ENCODE assay signal across 9 cellular contexts in the genomic region with DNA sequence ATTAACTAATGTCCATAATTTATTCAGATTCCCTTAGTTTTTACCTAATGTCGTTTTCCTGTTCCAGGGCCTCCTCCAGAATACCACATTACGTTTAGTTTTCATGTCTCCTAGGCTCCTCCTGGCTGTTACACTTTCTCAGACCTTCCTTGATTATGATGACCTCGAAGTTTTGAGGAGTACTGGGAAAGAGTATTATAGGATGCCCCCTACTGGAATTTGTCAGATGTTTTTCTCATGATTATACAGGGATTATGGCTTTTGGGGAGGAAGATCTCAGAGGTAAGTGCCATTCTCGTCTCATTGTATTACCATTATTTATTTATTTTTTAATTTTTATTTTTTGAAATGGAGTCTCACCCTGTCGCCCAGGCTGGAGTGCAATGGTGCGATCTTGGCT. TPM values are rescaled to one million over a fixed set of nuclear protein-coding genes. Genes with fewer than 3 reads are reported as not detected.
DNase-seq lines count a peak whose midpoint lies in the region; ATAC-seq, FAIRE-seq and TF ChIP-seq lines count a peak whose summit lies in the region.
"Had no signal": no experiment of that assay in that cellular context is flagged by ENCODE, and none has a peak within 500 bp of the region (broad histone marks: within the 10 kb centered on the region; RNA-seq: fewer than 3 reads in every experiment).

No MANE protein-coding gene starts in this region.

- H3K9me2 ChIP-seq in GM23338 (ENCODE audit: insufficient read depth), result no peaks in the 10 kb centered on the region

- in situ Hi-C loops in Panc1 (cut with HindIII; ENCODE audit: low pct_unique_long_range_greater_than_20kb, low sequenced_read_pairs), result no loop called here

- TF ChIP-seq CTCF in A549 (IDR thresholded peaks at IDR 0.05) (peak; percentile 52), GM23338 (conservative IDR thresholded peaks at IDR 0.05; ENCODE audit: low read depth in 2 of 2) (peak; percentile 62), Panc1 (IDR thresholded peaks at IDR 0.05) (peak; percentile 40; the same call in 1 of the 2 replicates)

- ATAC-seq in A549 (peak; percentile 63 to 91; a peak in 4 of 6 replicates), GM23338 (peak; percentile 76), Panc1 (no peak), sciatic nerve (peak; percentile 72), HG02870 (IDR thresholded peaks at IDR 0.05; ENCODE audit: unreplicated experiment) (no peak), HG02973 (IDR thresholded peaks at IDR 0.05; ENCODE audit: unreplicated experiment) (no peak)

- no peaks in the 10 kb centered on the region for H4K20me1 ChIP-seq in GM23338 (replicated peaks; ENCODE audit: insufficient read depth)

- BruUV-seq in Panc1 (replicated peaks; lab: Mats Ljungman, UMichigan), result no TSS peak

- POLR2A ChIA-PET in A549 (lab: Yijun Ruan, JAX), result interaction anchor here (1.0 kb wide), 1 partner anchor 24 kb away, joined by 3 read pairs; a partner anchor contains a TSS
- POLR2A ChIA-PET in Panc1 (lab: Charles Lee), result no interaction called here

- H3K4me2 ChIP-seq in A549 (no peak overlapping the region), GM23338 (no peak overlapping the region)

- peak; percentile 55 to 65 for TF ChIP-seq RAD21 in A549 (conservative IDR thresholded peaks at IDR 0.05 in 1 of 2, IDR thresholded peaks at IDR 0.05 in 1 of 2)

- no peak overlapping the region for H3K4me3 Mint-ChIP-seq in GM23338

- peaks cover 2% of the 10 kb centered on the region for H3K27me3 Mint-ChIP-seq in GM23338 (ENCODE audit: insufficient read depth, low read depth, poor library complexity)

- H3K9me3 Mint-ChIP-seq in GM23338, result no peaks in the 10 kb centered on the region; the same call in 2 of the 3 replicates

- H3K27ac ChIP-seq in A549 (no peak overlapping the region), GM23338 (ENCODE audit: low read depth) (no peak overlapping the region), Panc1 (ENCODE audit: low read length) (no peak overlapping the region)
- no peak overlapping the region for H3K27ac ChIP-seq in effector memory CD4-positive, alpha-beta T cell (ENCODE audit: insufficient read depth, low read length, poor library complexity, severe bottlenecking)

- WGBS in A549 (ENCODE audit: missing lambda C conversion rate), result 22% methylated on average over 6 of the region's 6 CpGs

- DNase-seq in A549 (ENCODE audit: low read depth in 1 of 2, low spot score in 1 of 2) (peak; percentile 52 to 69), GM23338 (ENCODE audit: low spot score) (peak; percentile 70), Panc1 (ENCODE audit: low read depth, low spot score) (no peak), fibroblast of peridontal ligament (ENCODE audit: extremely low read depth) (peak; percentile 62), sciatic nerve (ENCODE audit: low spot score) (no peak)
- no peak for DNase-seq in effector memory CD4-positive, alpha-beta T cell

- no peak overlapping the region for H3K27ac Mint-ChIP-seq in GM23338

- FAIRE-seq in A549 (lab: Jason Lieb, UNC), result peak; percentile 78
- FAIRE-seq: GM18507 had no signal

- H3K27me3 ChIP-seq in GM23338 (ENCODE audit: insufficient read depth), result no peaks in the 10 kb centered on the region
- H3K27me3 ChIP-seq in Panc1 (ENCODE audit: control insufficient read depth, insufficient read depth, low read length), result no peaks in the 10 kb centered on the region
- H3K27me3 ChIP-seq in effector memory CD4-positive, alpha-beta T cell (replicated peaks; ENCODE audit: control insufficient read depth, insufficient read depth, low read length, poor library complexity, severe bottlenecking), result no peaks in the 10 kb centered on the region

- CTCF ChIA-PET in A549 (lab: Yijun Ruan, JAX), result interaction anchor here (0.6 to 2.1 kb wide), 9 partner anchors 12 to 320 kb away, joined by 3 to 7 read pairs (median 4); a partner anchor contains a TSS
- CTCF ChIA-PET in Panc1 (lab: Charles Lee), result no interaction called here

- intact Hi-C loops in Panc1 (cut with micrococcal nuclease; ENCODE audit: unreplicated experiment), result no loop called here
- intact Hi-C loops in sciatic nerve (cut with DNase I), result no loop called here

- H3K36me3 Mint-ChIP-seq in GM23338 (ENCODE audit: low read depth), result no peaks in the 10 kb centered on the region; the same call in 2 of the 3 replicates

- no peaks in the 10 kb centered on the region for H3F3A ChIP-seq in GM23338 (replicated peaks; ENCODE audit: low read depth)

- H3K9me3 ChIP-seq in A549 (no peaks in the 10 kb centered on the region), Panc1 (ENCODE audit: control insufficient read depth, insufficient read depth, low read depth, low read length) (no peaks in the 10 kb centered on the region)
- no peaks in the 10 kb centered on the region for H3K9me3 ChIP-seq in effector memory CD4-positive, alpha-beta T cell (ENCODE audit: control insufficient read depth, low read length)

- no peak overlapping the region for H2AFZ ChIP-seq in GM23338

- H3K36me3 ChIP-seq in GM23338 (ENCODE audit: insufficient read depth) (no peaks in the 10 kb centered on the region), Panc1 (ENCODE audit: control insufficient read depth, insufficient read depth, low read length) (no peaks in the 10 kb centered on the region)
- no peaks in the 10 kb centered on the region for H3K36me3 ChIP-seq in effector memory CD4-positive, alpha-beta T cell (ENCODE audit: control insufficient read depth, insufficient read depth, low read length)

- H3K4me3 ChIP-seq in A549 (no peak overlapping the region), GM23338 (no peak overlapping the region), Panc1 (ENCODE audit: low read depth in 2 of 2, low read length in 2 of 2) (no peak overlapping the region)
- no peak overlapping the region for H3K4me3 ChIP-seq in effector memory CD4-positive, alpha-beta T cell (ENCODE audit: insufficient read depth, low read depth, low read length, poor library complexity, severe bottlenecking)

- no peak for TF ChIP-seq POLR2A in A549 (IDR thresholded peaks at IDR 0.05; ENCODE audit: low read length)

- H3K4me1 ChIP-seq in A549, result no peaks in the 10 kb centered on the region
- H3K4me1 ChIP-seq in GM23338 (ENCODE audit: insufficient read depth), result no peaks in the 10 kb centered on the region
- H3K4me1 ChIP-seq in Panc1 (ENCODE audit: control insufficient read depth, insufficient read depth, low read length), result no peaks in the 10 kb centered on the region
- no peaks in the 10 kb centered on the region for H3K4me1 ChIP-seq in effector memory CD4-positive, alpha-beta T cell (ENCODE audit: control insufficient read depth, insufficient read depth, low read length, poor library complexity, severe bottlenecking)

- H3K79me2 ChIP-seq in GM23338 (replicated peaks; ENCODE audit: insufficient read depth), result no peaks in the 10 kb centered on the region

- H3K4me1 Mint-ChIP-seq in GM23338, result peaks cover 8% of the 10 kb centered on the region; the same call in 2 of the 3 replicates

- TF ChIP-seq EP300 in A549 (IDR thresholded peaks at IDR 0.05), result no peak

TF ChIP-seq in A549, 52 proteins besides CTCF, POLR2A, EP300 and RAD21:
- no peak for TF ChIP-seq RCOR1 (IDR thresholded peaks at IDR 0.05; ENCODE audit: low read depth, low read length)
- no peak for TF ChIP-seq CBX2 (IDR thresholded peaks at IDR 0.05; ENCODE audit: borderline replicate concordance, low read depth)
- TF ChIP-seq TFCP2L1 (CRISPR knock-in tag; IDR thresholded peaks at IDR 0.05), result no peak
- peak; percentile 30; the same call in 1 of the 3 replicates for TF ChIP-seq SMC3 (IDR thresholded peaks at IDR 0.05)
- peak; percentile 43 for TF ChIP-seq MAFK (IDR thresholded peaks at IDR 0.05; ENCODE audit: partially characterized antibody)
- no peak for TF ChIP-seq RARB (CRISPR knock-in tag; IDR thresholded peaks at IDR 0.05)

TF ChIP-seq in GM23338, 12 proteins besides CTCF, POLR2A, EP300 and RAD21 (continues in another document):
- TF ChIP-seq ZNF114 (CRISPR knock-in tag; IDR thresholded peaks at IDR 0.05) (no peak), CREB1 (CRISPR knock-in tag; IDR thresholded peaks at IDR 0.05; ENCODE audit: low read depth) (no peak), ZNF331 (CRISPR knock-in tag; IDR thresholded peaks at IDR 0.05; ENCODE audit: low read depth) (no peak)

RNA-seq across cellular contexts. Expression of a gene that starts 17.7 kb away (rescaled TPM):
- polyA plus RNA-seq in A549 (2011; rRNA removed) (107 and 109 TPM in 2 replicates), A549 (2017; fragmentation: RNase III; extraction: RNeasy Plus Mini Kit Qiagen cat#74134 plus additional on column Dnase treatment) (61.2 to 76.2 TPM (median 65.5 TPM) in 3 replicates), GM23338 (2016; fragmentation: Nextera tagmentation; extraction: Ambion mirVana) (4.9 and 5.1 TPM in 2 replicates)
- 24.7 and 35.9 TPM in 2 replicates for polyA plus RNA-seq in A549 (2012; cell fraction: cytosol; rRNA removed)
- polyA plus RNA-seq in A549 (2012; cell fraction: nucleus; rRNA removed), result 43.1 and 64.1 TPM in 2 replicates
- 51.9 and 53.4 TPM in 2 replicates for polyA minus RNA-seq in A549 (2011; rRNA and poly(A)+ RNA removed)
- 5.0 and 9.7 TPM in 2 replicates for total RNA-seq in GM23338 (2014; rRNA removed; shearing (Covaris generic))
- total RNA-seq in Panc1 (2021; ENCODE audit: unreplicated experiment) (1.8 TPM), sciatic nerve (662 TPM)
- polyA plus RNA-seq in Panc1 (2012; ENCODE audit: insufficient read length), result 1.4 TPM

RNA-seq across cellular contexts. Expression of a gene that starts 24.6 kb away (rescaled TPM):
- polyA plus RNA-seq in A549 (2011; rRNA removed) (52.0 and 53.4 TPM in 2 replicates), A549 (2017; fragmentation: RNase III; extraction: RNeasy Plus Mini Kit Qiagen cat#74134 plus additional on column Dnase treatment) (27.4 to 43.0 TPM (median 42.8 TPM) in 3 replicates), GM23338 (2016; fragmentation: Nextera tagmentation; extraction: Ambion mirVana) (21.4 and 22.7 TPM in 2 replicates)
- 30.7 and 41.5 TPM in 2 replicates for polyA plus RNA-seq in A549 (2012; cell fraction: cytosol; rRNA removed)
- 32.5 and 43.6 TPM in 2 replicates for polyA plus RNA-seq in A549 (2012; cell fraction: nucleus; rRNA removed)
- 56.4 and 58.2 TPM in 2 replicates for polyA minus RNA-seq in A549 (2011; rRNA and poly(A)+ RNA removed)
- total RNA-seq in GM23338 (2014; rRNA removed; shearing (Covaris generic)), result 45.3 and 51.5 TPM in 2 replicates
- total RNA-seq in Panc1 (2021; ENCODE audit: unreplicated experiment) (54.3 TPM), sciatic nerve (34.7 TPM)
- 42.6 TPM for polyA plus RNA-seq in Panc1 (2012; ENCODE audit: insufficient read length)

RNA-seq across cellular contexts. Expression of a gene that starts 49.4 kb away (rescaled TPM):
- polyA plus RNA-seq in A549 (2011; rRNA removed) (36.0 and 57.8 TPM in 2 replicates), A549 (2017; fragmentation: RNase III; extraction: RNeasy Plus Mini Kit Qiagen cat#74134 plus additional on column Dnase treatment) (24.8 to 40.4 TPM (median 31.4 TPM) in 3 replicates), GM23338 (2016; fragmentation: Nextera tagmentation; extraction: Ambion mirVana) (5.9 and 6.4 TPM in 2 replicates)
- 18.5 and 25.0 TPM in 2 replicates for polyA plus RNA-seq in A549 (2012; cell fraction: cytosol; rRNA removed)
- polyA plus RNA-seq in A549 (2012; cell fraction: nucleus; rRNA removed), result 52.6 and 57.7 TPM in 2 replicates
- polyA minus RNA-seq in A549 (2011; rRNA and poly(A)+ RNA removed), result 30.6 and 32.9 TPM in 2 replicates
- total RNA-seq in GM23338 (2014; rRNA removed; shearing (Covaris generic)), result 6.1 and 8.8 TPM in 2 replicates
- total RNA-seq in Panc1 (2021; ENCODE audit: unreplicated experiment) (1.3 TPM), sciatic nerve (628 TPM)
- 1.8 TPM for polyA plus RNA-seq in Panc1 (2012; ENCODE audit: insufficient read length)

Comparison
In these comparisons a context has a peak if more than half of its experiments do, and no peak if none do; other contexts are left out.
1. ATAC-seq: peak in A549 (2 of 2), GM23338 (single experiment) and sciatic nerve (single experiment); none in Panc1 (single experiment), HG02870 (single experiment) and HG02973 (single experiment).
2. DNase-seq: peak in A549 (2 of 2), GM23338 (single experiment) and fibroblast of peridontal ligament (single experiment); none in Panc1 (single experiment), sciatic nerve (single experiment) and effector memory CD4-positive, alpha-beta T cell (0 of 3).
3. RNA of a gene that starts 17.7 kb away (total RNA-seq): 662 TPM in sciatic nerve (single experiment); 5.0 to 9.7 TPM in GM23338 and 1.8 TPM in Panc1 (single experiment); every median in the first group is over 10 times any median in the second.
4. RNA of a gene that starts 49.4 kb away (total RNA-seq): 628 TPM in sciatic nerve (single experiment); 6.1 to 8.8 TPM in GM23338 and 1.3 TPM in Panc1 (single experiment); every median in the first group is over 10 times any median in the second.
5. Peak in every context shown above with its lines, with median percentiles within 50 percentile points of each other: CTCF ChIP-seq.